ENCODE assay signal across 21 cellular contexts in the genomic region with DNA sequence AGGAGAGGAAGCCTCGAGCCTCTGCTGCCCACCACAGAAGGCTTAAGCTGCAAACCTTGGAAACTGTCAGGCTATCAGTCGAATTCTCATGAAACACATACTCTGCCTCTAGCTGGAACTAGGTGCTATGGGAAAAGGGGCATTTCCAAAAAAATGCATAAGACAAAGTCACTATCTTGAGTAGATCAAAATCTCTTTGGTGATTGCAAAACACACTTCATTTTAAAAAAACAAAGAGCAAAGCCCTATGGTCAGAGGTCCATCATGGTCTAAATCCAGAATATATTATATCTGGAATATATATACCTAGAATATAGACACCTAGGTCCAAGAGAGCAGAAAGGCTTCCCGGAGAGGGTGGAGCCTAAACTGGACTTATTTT.
"Had no signal": no experiment of that assay in that cellular context is flagged by ENCODE, and none has a peak within 500 bp of the region (broad histone marks: within the 10 kb centered on the region; RNA-seq: fewer than 3 reads in every experiment).

No MANE protein-coding gene starts in this region.

- H3K36me3 ChIP-seq: left lung, lower lobe of right lung, right atrium auricular region, spleen, tibial nerve, uterus had no signal

- DNase-seq: activated B cell treated with CpG ODN at 0.5 μM for 24 hours; activated CD4-positive, alpha-beta T cell treated with anti-CD3 and anti-CD28 coated beads, Interleukin-2, amount 50 U/mL, for 1 hour; activated CD8-positive, alpha-beta T cell treated with anti-CD3 and anti-CD28 coated beads for 36 hours; activated T-cell treated with anti-CD3 and anti-CD28 coated beads, Interleukin-2, amount 50 U/mL, for 48 hours; anterior cingulate cortex; effector CD8-positive, alpha-beta T cell; left lung; lower lobe of right lung; mesenchymal stem cell; psoas muscle; spleen; stimulated activated CD4-positive, alpha-beta T cell treated with anti-CD3 and anti-CD28 coated beads, Interleukin-2, amount 100 ng/mL, for 48 hours; stimulated activated naive CD4-positive, alpha-beta T cell treated with Interleukin-2 at 50 U/mL for 16 hours; T-helper 2 cell; uterus had no signal

- FAIRE-seq: bronchial epithelial cell, frontal cortex, islet of Langerhans had no signal

- H3K9me3 ChIP-seq: left lung, lower lobe of right lung, psoas muscle, right atrium auricular region, spleen, tibial nerve, uterus had no signal

- H3K4me3 ChIP-seq: left lung, lower lobe of right lung, psoas muscle, right atrium auricular region, spleen, tibial nerve, uterus had no signal

- H3K27me3 ChIP-seq: left lung, right atrium auricular region, spleen, tibial nerve, uterus had no signal

- H3K4me1 ChIP-seq: psoas muscle, uterus had no signal

- ATAC-seq: activated CD8-positive, alpha-beta T cell treated with anti-CD3 and anti-CD28 coated beads for 36 hours; natural killer cell treated with Interleukin-12 subunit alpha and Interleukin-12 subunit beta and Interleukin-15 and Interleukin-18, amount 100 ng/mL, for 72 hours; psoas muscle had no signal

- H3K27ac ChIP-seq: left lung, lower lobe of right lung, psoas muscle, right atrium auricular region, spleen, tibial nerve, uterus had no signal
